ENCODE assay signal across 1 cellular context in the genomic region with DNA sequence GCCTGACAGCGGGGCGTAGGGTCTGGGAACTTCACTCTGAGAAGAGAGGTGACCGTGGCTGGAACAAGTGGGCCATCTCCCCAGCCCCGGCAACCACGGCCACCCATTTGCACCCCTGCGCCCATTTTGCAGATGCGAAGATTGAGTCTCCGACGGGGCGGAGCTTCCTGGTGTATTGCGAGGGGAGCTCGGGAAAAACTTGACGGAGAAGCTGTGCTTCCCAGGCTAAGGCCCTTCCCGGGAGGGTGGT.
TF ChIP-seq lines count a peak whose summit lies in the region.

No MANE protein-coding gene starts in this region.

TF ChIP-seq in HepG2, 621 proteins besides CTCF, POLR2A, EP300 and RAD21 (continued from another document and continues in another):
- TF ChIP-seq, protein P1, sequence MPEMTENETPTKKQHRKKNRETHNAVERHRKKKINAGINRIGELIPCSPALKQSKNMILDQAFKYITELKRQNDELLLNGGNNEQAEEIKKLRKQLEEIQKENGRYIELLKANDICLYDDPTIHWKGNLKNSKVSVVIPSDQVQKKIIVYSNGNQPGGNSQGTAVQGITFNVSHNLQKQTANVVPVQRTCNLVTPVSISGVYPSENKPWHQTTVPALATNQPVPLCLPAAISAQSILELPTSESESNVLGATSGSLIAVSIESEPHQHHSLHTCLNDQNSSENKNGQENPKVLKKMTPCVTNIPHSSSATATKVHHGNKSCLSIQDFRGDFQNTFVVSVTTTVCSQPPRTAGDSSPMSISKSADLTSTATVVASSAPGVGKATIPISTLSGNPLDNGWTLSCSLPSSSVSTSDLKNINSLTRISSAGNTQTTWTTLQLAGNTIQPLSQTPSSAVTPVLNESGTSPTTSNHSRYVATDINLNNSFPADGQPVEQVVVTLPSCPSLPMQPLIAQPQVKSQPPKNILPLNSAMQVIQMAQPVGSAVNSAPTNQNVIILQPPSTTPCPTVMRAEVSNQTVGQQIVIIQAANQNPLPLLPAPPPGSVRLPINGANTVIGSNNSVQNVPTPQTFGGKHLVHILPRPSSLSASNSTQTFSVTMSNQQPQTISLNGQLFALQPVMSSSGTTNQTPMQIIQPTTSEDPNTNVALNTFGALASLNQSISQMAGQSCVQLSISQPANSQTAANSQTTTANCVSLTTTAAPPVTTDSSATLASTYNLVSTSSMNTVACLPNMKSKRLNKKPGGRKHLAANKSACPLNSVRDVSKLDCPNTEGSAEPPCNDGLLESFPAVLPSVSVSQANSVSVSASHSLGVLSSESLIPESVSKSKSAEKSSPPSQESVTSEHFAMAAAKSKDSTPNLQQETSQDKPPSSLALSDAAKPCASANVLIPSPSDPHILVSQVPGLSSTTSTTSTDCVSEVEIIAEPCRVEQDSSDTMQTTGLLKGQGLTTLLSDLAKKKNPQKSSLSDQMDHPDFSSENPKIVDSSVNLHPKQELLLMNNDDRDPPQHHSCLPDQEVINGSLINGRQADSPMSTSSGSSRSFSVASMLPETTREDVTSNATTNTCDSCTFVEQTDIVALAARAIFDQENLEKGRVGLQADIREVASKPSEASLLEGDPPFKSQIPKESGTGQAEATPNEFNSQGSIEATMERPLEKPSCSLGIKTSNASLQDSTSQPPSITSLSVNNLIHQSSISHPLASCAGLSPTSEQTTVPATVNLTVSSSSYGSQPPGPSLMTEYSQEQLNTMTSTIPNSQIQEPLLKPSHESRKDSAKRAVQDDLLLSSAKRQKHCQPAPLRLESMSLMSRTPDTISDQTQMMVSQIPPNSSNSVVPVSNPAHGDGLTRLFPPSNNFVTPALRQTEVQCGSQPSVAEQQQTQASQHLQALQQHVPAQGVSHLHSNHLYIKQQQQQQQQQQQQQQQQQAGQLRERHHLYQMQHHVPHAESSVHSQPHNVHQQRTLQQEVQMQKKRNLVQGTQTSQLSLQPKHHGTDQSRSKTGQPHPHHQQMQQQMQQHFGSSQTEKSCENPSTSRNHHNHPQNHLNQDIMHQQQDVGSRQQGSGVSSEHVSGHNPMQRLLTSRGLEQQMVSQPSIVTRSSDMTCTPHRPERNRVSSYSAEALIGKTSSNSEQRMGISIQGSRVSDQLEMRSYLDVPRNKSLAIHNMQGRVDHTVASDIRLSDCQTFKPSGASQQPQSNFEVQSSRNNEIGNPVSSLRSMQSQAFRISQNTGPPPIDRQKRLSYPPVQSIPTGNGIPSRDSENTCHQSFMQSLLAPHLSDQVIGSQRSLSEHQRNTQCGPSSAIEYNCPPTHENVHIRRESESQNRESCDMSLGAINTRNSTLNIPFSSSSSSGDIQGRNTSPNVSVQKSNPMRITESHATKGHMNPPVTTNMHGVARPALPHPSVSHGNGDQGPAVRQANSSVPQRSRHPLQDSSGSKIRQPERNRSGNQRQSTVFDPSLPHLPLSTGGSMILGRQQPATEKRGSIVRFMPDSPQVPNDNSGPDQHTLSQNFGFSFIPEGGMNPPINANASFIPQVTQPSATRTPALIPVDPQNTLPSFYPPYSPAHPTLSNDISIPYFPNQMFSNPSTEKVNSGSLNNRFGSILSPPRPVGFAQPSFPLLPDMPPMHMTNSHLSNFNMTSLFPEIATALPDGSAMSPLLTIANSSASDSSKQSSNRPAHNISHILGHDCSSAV (CRISPR knock-in tag; IDR thresholded peaks at IDR 0.05; ENCODE audit: borderline replicate concordance): no peak
- TF ChIP-seq GZF1 (CRISPR knock-in tag; IDR thresholded peaks at IDR 0.05) (peak; percentile 74), KLF16 (CRISPR knock-in tag; IDR thresholded peaks at IDR 0.05) (no peak; a peak in 1 of 4 replicates), ZBTB49 (CRISPR knock-in tag; IDR thresholded peaks at IDR 0.05; ENCODE audit: borderline replicate concordance) (no peak), SNAPC5 (CRISPR knock-in tag; IDR thresholded peaks at IDR 0.05; ENCODE audit: borderline replicate concordance) (no peak), AGO1 (IDR thresholded peaks at IDR 0.05; ENCODE audit: low read depth, low read length, poor library complexity, severe bottlenecking) (peak; percentile 69), MEF2D (CRISPR knock-in tag; IDR thresholded peaks at IDR 0.05) (no peak), NFE2L1 (CRISPR knock-in tag; IDR thresholded peaks at IDR 0.05; ENCODE audit: borderline replicate concordance) (no peak), ZSCAN9 (CRISPR knock-in tag; IDR thresholded peaks at IDR 0.05; ENCODE audit: borderline replicate concordance) (no peak), THAP11 (CRISPR knock-in tag; IDR thresholded peaks at IDR 0.05) (no peak), FLYWCH1 (CRISPR knock-in tag; IDR thresholded peaks at IDR 0.05) (no peak), ZNF816 (CRISPR knock-in tag; IDR thresholded peaks at IDR 0.05; ENCODE audit: borderline replicate concordance) (no peak), FIP1L1 (IDR thresholded peaks at IDR 0.05; ENCODE audit: borderline replicate concordance, insufficient read depth, low read depth, low read length) (no peak; the same call in 1 of the 2 replicates), ZNF232 (CRISPR knock-in tag; IDR thresholded peaks at IDR 0.05; ENCODE audit: borderline replicate concordance) (0 out of 2 replicates have a peak, but pooled peaks have one; percentile 71), ZIK1 (CRISPR knock-in tag; IDR thresholded peaks at IDR 0.05; ENCODE audit: borderline replicate concordance, low read depth) (no peak), ZNF841 (CRISPR knock-in tag; IDR thresholded peaks at IDR 0.05; ENCODE audit: borderline replicate concordance) (no peak), KMT2B (CRISPR knock-in tag; IDR thresholded peaks at IDR 0.05) (no peak), ZNF501 (CRISPR knock-in tag; IDR thresholded peaks at IDR 0.05) (no peak), HIVEP1 (CRISPR knock-in tag; IDR thresholded peaks at IDR 0.05) (no peak)
- TF ChIP-seq, protein P2, sequence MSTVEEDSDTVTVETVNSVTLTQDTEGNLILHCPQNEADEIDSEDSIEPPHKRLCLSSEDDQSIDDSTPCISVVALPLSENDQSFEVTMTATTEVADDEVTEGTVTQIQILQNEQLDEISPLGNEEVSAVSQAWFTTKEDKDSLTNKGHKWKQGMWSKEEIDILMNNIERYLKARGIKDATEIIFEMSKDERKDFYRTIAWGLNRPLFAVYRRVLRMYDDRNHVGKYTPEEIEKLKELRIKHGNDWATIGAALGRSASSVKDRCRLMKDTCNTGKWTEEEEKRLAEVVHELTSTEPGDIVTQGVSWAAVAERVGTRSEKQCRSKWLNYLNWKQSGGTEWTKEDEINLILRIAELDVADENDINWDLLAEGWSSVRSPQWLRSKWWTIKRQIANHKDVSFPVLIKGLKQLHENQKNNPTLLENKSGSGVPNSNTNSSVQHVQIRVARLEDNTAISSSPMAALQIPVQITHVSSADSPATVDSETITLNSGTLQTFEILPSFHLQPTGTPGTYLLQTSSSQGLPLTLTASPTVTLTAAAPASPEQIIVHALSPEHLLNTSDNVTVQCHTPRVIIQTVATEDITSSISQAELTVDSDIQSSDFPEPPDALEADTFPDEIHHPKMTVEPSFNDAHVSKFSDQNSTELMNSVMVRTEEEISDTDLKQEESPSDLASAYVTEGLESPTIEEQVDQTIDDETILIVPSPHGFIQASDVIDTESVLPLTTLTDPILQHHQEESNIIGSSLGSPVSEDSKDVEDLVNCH (CRISPR knock-in tag; IDR thresholded peaks at IDR 0.05): no peak
- TF ChIP-seq, protein P3, sequence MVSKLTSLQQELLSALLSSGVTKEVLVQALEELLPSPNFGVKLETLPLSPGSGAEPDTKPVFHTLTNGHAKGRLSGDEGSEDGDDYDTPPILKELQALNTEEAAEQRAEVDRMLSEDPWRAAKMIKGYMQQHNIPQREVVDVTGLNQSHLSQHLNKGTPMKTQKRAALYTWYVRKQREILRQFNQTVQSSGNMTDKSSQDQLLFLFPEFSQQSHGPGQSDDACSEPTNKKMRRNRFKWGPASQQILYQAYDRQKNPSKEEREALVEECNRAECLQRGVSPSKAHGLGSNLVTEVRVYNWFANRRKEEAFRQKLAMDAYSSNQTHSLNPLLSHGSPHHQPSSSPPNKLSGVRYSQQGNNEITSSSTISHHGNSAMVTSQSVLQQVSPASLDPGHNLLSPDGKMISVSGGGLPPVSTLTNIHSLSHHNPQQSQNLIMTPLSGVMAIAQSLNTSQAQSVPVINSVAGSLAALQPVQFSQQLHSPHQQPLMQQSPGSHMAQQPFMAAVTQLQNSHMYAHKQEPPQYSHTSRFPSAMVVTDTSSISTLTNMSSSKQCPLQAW (CRISPR knock-in tag; IDR thresholded peaks at IDR 0.05): peak; percentile 63; the same call in 1 of the 2 replicates
- TF ChIP-seq, protein P4, sequence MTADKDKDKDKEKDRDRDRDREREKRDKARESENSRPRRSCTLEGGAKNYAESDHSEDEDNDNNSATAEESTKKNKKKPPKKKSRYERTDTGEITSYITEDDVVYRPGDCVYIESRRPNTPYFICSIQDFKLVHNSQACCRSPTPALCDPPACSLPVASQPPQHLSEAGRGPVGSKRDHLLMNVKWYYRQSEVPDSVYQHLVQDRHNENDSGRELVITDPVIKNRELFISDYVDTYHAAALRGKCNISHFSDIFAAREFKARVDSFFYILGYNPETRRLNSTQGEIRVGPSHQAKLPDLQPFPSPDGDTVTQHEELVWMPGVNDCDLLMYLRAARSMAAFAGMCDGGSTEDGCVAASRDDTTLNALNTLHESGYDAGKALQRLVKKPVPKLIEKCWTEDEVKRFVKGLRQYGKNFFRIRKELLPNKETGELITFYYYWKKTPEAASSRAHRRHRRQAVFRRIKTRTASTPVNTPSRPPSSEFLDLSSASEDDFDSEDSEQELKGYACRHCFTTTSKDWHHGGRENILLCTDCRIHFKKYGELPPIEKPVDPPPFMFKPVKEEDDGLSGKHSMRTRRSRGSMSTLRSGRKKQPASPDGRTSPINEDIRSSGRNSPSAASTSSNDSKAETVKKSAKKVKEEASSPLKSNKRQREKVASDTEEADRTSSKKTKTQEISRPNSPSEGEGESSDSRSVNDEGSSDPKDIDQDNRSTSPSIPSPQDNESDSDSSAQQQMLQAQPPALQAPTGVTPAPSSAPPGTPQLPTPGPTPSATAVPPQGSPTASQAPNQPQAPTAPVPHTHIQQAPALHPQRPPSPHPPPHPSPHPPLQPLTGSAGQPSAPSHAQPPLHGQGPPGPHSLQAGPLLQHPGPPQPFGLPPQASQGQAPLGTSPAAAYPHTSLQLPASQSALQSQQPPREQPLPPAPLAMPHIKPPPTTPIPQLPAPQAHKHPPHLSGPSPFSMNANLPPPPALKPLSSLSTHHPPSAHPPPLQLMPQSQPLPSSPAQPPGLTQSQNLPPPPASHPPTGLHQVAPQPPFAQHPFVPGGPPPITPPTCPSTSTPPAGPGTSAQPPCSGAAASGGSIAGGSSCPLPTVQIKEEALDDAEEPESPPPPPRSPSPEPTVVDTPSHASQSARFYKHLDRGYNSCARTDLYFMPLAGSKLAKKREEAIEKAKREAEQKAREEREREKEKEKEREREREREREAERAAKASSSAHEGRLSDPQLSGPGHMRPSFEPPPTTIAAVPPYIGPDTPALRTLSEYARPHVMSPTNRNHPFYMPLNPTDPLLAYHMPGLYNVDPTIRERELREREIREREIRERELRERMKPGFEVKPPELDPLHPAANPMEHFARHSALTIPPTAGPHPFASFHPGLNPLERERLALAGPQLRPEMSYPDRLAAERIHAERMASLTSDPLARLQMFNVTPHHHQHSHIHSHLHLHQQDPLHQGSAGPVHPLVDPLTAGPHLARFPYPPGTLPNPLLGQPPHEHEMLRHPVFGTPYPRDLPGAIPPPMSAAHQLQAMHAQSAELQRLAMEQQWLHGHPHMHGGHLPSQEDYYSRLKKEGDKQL (CRISPR knock-in tag; IDR thresholded peaks at IDR 0.05; ENCODE audit: low read depth): no peak; the same call in 1 of the 2 replicates
- TF ChIP-seq, protein P5, sequence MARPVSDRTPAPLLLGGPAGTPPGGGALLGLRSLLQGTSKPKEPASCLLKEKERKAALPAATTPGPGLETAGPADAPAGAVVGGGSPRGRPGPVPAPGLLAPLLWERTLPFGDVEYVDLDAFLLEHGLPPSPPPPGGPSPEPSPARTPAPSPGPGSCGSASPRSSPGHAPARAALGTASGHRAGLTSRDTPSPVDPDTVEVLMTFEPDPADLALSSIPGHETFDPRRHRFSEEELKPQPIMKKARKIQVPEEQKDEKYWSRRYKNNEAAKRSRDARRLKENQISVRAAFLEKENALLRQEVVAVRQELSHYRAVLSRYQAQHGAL (CRISPR knock-in tag; IDR thresholded peaks at IDR 0.05; ENCODE audit: not compliant biosample characterization): no peak
